ENCODE assay signal across 8 cellular contexts in genomic region chr9:32251539-32251938, GRCh38.
A peak's percentile ranks its signal among the peaks of the same experiment; 100 is the strongest.
DNase-seq lines count a peak whose midpoint lies in the region; ATAC-seq, FAIRE-seq and TF ChIP-seq lines count a peak whose summit lies in the region.

No MANE protein-coding gene starts in this region.

- peak in 8 of 9 donors; percentile 16 to 74 (median 62) for TF ChIP-seq CTCF in heart right ventricle (IDR thresholded peaks at IDR 0.05)
- TF ChIP-seq CTCF in Loucy (conservative IDR thresholded peaks at IDR 0.05; ENCODE audit: low read length): peak; percentile 89
- peak; percentile 73 to 82 for TF ChIP-seq CTCF in mammary epithelial cell (conservative IDR thresholded peaks at IDR 0.05 in 1 of 2, IDR thresholded peaks at IDR 0.05 in 1 of 2; ENCODE audit: extremely low read depth in 1 of 2, insufficient read depth in 1 of 2, low read depth in 1 of 2, low read length in 2 of 2)
- TF ChIP-seq CTCF in HepG2 (CRISPR knock-in tag; IDR thresholded peaks at IDR 0.05): peak; percentile 86
- TF ChIP-seq CTCF in thyroid gland (IDR thresholded peaks at IDR 0.05): peak in 2 of 6 experiments; percentile 15 to 51

- H3F3A ChIP-seq in Loucy (ENCODE audit: low read depth): no peaks in the 10 kb centered on the region

- BruUV-seq in mammary epithelial cell (replicated peaks; lab: Mats Ljungman, UMichigan): no TSS peak
- no TSS peak for BruUV-seq in HepG2 (replicated peaks; lab: Mats Ljungman, UMichigan)

- H3K4me3 ChIP-seq in heart right ventricle (no peak overlapping the region), HAP-1 (no peak overlapping the region), Loucy (ENCODE audit: low read length, poor library complexity, severe bottlenecking) (no peak overlapping the region), mammary epithelial cell (replicated peaks in 1 of 3; ENCODE audit: insufficient read depth in 1 of 3, low read depth in 2 of 3, low read length in 3 of 3) (no peak overlapping the region), HepG2 (replicated peaks in 1 of 3; ENCODE audit: insufficient read depth in 1 of 3, low read depth in 2 of 3, low read length in 3 of 3) (no peak overlapping the region; a peak in 1 of 6 replicates), thyroid gland (replicated peaks in 1 of 3) (no peak overlapping the region)

- CTCF ChIA-PET in mammary epithelial cell (lab: Charles Lee; ENCODE audit: low non-redundant PET) (interaction anchor here (1.0 kb wide), 1 partner anchor 46 kb away, joined by 6 read pairs; no protein-coding TSS in a partner anchor), HepG2 (lab: Yijun Ruan, JAX; ENCODE audit: low intra/inter-chr PET ratio, low total read pairs) (interaction anchor here (1.6 to 2.4 kb wide), 3 partner anchors 412 to 452 kb away, joined by 4 to 8 read pairs (median 7); no protein-coding TSS in a partner anchor)

- in situ Hi-C loops in HAP-1 (cut with MboI; ENCODE audit: low sequenced_read_pairs) (no loop called here), mammary epithelial cell (cut with MboI; ENCODE audit: low sequenced_read_pairs in 2 of 2) (no loop called here), HepG2 (cut with HindIII; ENCODE audit: extremely low pct_ligation_motif_present, low pct_unique_long_range_greater_than_20kb) (no loop called here)

- no peak for TF ChIP-seq EP300 in HepG2 (IDR thresholded peaks at IDR 0.05; ENCODE audit: low read depth in 2 of 2, low read length in 2 of 2)
- no peak for TF ChIP-seq EP300 in HepG2 (CRISPR knock-in tag; IDR thresholded peaks at IDR 0.05; ENCODE audit: borderline replicate concordance)

- H3K9me3 ChIP-seq in heart right ventricle (peaks cover 0 to 4% (median 0%) of the 10 kb centered on the region in 11 donors), HAP-1 (no peaks in the 10 kb centered on the region), Loucy (ENCODE audit: insufficient read depth, low read depth, low read length) (no peaks in the 10 kb centered on the region), mammary epithelial cell (replicated peaks; ENCODE audit: insufficient read depth, low read length) (no peaks in the 10 kb centered on the region), HepG2 (ENCODE audit: low read length) (no peaks in the 10 kb centered on the region), thyroid gland (no peaks in the 10 kb centered on the region)

- H3K4me2 ChIP-seq in Loucy (ENCODE audit: low read depth, low read length, poor library complexity, severe bottlenecking) (no peak overlapping the region), mammary epithelial cell (ENCODE audit: insufficient read depth, low read depth, low read length) (no peak overlapping the region), HepG2 (ENCODE audit: low read depth, low read length) (peak overlapping the region; percentile 60)

- dilution Hi-C loops in mammary epithelial cell (cut with HindIII; ENCODE audit: low sequenced_read_pairs): loop anchor here (25.0 kb wide), 1 partner anchor 111 kb away; no protein-coding TSS in a partner anchor

- H3K4me1 ChIP-seq in heart right ventricle: no peaks in the 10 kb centered on the region
- H3K4me1 ChIP-seq in HAP-1: peaks cover 6% of the 10 kb centered on the region; the same call in 1 of the 2 replicates
- H3K4me1 ChIP-seq in Loucy (ENCODE audit: insufficient read depth, low read length, poor library complexity, severe bottlenecking): no peaks in the 10 kb centered on the region
- no peaks in the 10 kb centered on the region for H3K4me1 ChIP-seq in mammary epithelial cell (ENCODE audit: insufficient read depth, low read length)
- peaks cover 45% of the 10 kb centered on the region for H3K4me1 ChIP-seq in HepG2 (ENCODE audit: insufficient read depth, low read length)
- no peaks in the 10 kb centered on the region for H3K4me1 ChIP-seq in thyroid gland

- peak; percentile 95 for FAIRE-seq in HepG2 (lab: Jason Lieb, UNC)

- H4K20me1 ChIP-seq in Loucy (ENCODE audit: insufficient read depth, low read length, poor library complexity, severe bottlenecking): no peaks in the 10 kb centered on the region
- H4K20me1 ChIP-seq in mammary epithelial cell (ENCODE audit: insufficient read depth, low read length): no peaks in the 10 kb centered on the region
- no peaks in the 10 kb centered on the region for H4K20me1 ChIP-seq in HepG2 (ENCODE audit: insufficient read depth, low read length)

- TF ChIP-seq POLR2A in HepG2 (IDR thresholded peaks at IDR 0.05; ENCODE audit: insufficient read depth in 1 of 2, low read depth in 2 of 2, low read length in 2 of 2) (no peak), thyroid gland (IDR thresholded peaks at IDR 0.05) (no peak)

- H3K27me3 ChIP-seq in heart right ventricle (no peaks in the 10 kb centered on the region), HAP-1 (ENCODE audit: low read depth) (no peaks in the 10 kb centered on the region), Loucy (ENCODE audit: insufficient read depth, low read length, poor library complexity, severe bottlenecking) (no peaks in the 10 kb centered on the region), mammary epithelial cell (ENCODE audit: insufficient read depth, low read length) (no peaks in the 10 kb centered on the region), HepG2 (ENCODE audit: control insufficient read depth in 1 of 2, insufficient read depth in 2 of 2, low read length in 2 of 2) (no peaks in the 10 kb centered on the region), thyroid gland (no peaks in the 10 kb centered on the region)

- DNase-seq in heart right ventricle: peak in 1 of 2 donors; percentile 34
- DNase-seq in Right ventricle myocardium inferior (ENCODE audit: missing footprints): no peak
- DNase-seq in HAP-1 (ENCODE audit: low spot score in 2 of 2): peak; percentile 75 to 82
- DNase-seq in RPMI7951 (ENCODE audit: low read depth): peak; percentile 61
- peak; percentile 51 for DNase-seq in mammary epithelial cell
- peak; percentile 80 for DNase-seq in HepG2 (ENCODE audit: low spot score)
- peak; percentile 5 to 12 for DNase-seq in thyroid gland

- 2 to 4% methylated on average over 5 of the region's 5 CpGs for WGBS in heart right ventricle, 2 donors
- WGBS in mammary epithelial cell (ENCODE audit: low coverage, missing lambda C conversion rate): 0% methylated on average over 5 of the region's 5 CpGs
- 4% methylated on average over 5 of the region's 5 CpGs for WGBS in HepG2 (ENCODE audit: low lambda C conversion rate)
- WGBS in thyroid gland, 2 donors: 2 to 3% methylated on average over 5 of the region's 5 CpGs

- H3K9ac ChIP-seq in Loucy (ENCODE audit: low read depth, low read length, poor library complexity, severe bottlenecking): no peak overlapping the region
- H3K9ac ChIP-seq in mammary epithelial cell (ENCODE audit: insufficient read depth, low read length): no peak overlapping the region
- H3K9ac ChIP-seq in HepG2 (ENCODE audit: insufficient read depth, low read depth, low read length): no peak overlapping the region

- H3K36me3 ChIP-seq in heart right ventricle (no peaks in the 10 kb centered on the region), HAP-1 (replicated peaks) (no peaks in the 10 kb centered on the region), Loucy (ENCODE audit: insufficient read depth, low read length) (no peaks in the 10 kb centered on the region), mammary epithelial cell (ENCODE audit: insufficient read depth, low read length) (no peaks in the 10 kb centered on the region), HepG2 (replicated peaks in 1 of 2; ENCODE audit: control insufficient read depth in 1 of 2, insufficient read depth in 2 of 2, low read length in 2 of 2) (no peaks in the 10 kb centered on the region), thyroid gland (no peaks in the 10 kb centered on the region)

- H3K9me2 ChIP-seq in Loucy (replicated peaks; ENCODE audit: low read depth, low read length): no peaks in the 10 kb centered on the region

- peak; percentile 71 for TF ChIP-seq RAD21 in HepG2 (CRISPR knock-in tag; IDR thresholded peaks at IDR 0.05)

- H3K27ac ChIP-seq in heart right ventricle: no peak overlapping the region
- H3K27ac ChIP-seq in mammary epithelial cell (ENCODE audit: insufficient read depth, low read depth, low read length): no peak overlapping the region
- H3K27ac ChIP-seq in HepG2 (ENCODE audit: extremely low read length, insufficient read depth, low read length): no peak overlapping the region
- no peak overlapping the region for H3K27ac ChIP-seq in thyroid gland

- H2AFZ ChIP-seq in Loucy (ENCODE audit: low read length): 0 out of 2 replicates have a peak overlapping the region, but pooled peaks have one; percentile 11
- H2AFZ ChIP-seq in mammary epithelial cell (ENCODE audit: low read depth, low read length): no peak overlapping the region
- H2AFZ ChIP-seq in HepG2 (ENCODE audit: low read length): no peak overlapping the region

- ATAC-seq in heart right ventricle (peak in 3 of 8 donors; percentile 43 to 56 (median 52)), Right ventricle myocardium inferior (no peak), HepG2 (peak; percentile 90)

- intact Hi-C loops in heart right ventricle (cut with DNase I) (loop anchor here in 2 of 10 donors (5.0 to 10.0 kb wide), 2 partner anchors 1127 to 1129 kb away; no protein-coding TSS in a partner anchor), Right ventricle myocardium inferior (cut with DNase I) (no loop called here), mammary epithelial cell (cut with micrococcal nuclease) (loop anchor here (1.0 to 10.0 kb wide), 4 partner anchors 101 to 1127 kb away; no protein-coding TSS in a partner anchor), HepG2 (cut with micrococcal nuclease; ENCODE audit: unreplicated experiment) (loop anchor here (1.0 to 10.0 kb wide), 5 partner anchors 53 to 444 kb away; no protein-coding TSS in a partner anchor), thyroid gland (cut with DNase I) (no loop called here)

- POLR2A ChIA-PET in HepG2 (lab: Yijun Ruan, JAX): no interaction called here

- H3K79me2 ChIP-seq in Loucy (ENCODE audit: insufficient read depth, low read length) (no peaks in the 10 kb centered on the region), mammary epithelial cell (ENCODE audit: insufficient read depth, low read length) (no peaks in the 10 kb centered on the region), HepG2 (ENCODE audit: insufficient read depth, low read length) (no peaks in the 10 kb centered on the region)

TF ChIP-seq in HepG2, 621 proteins besides CTCF, POLR2A, EP300 and RAD21 (continues in another document):
- TF ChIP-seq REPIN1 (CRISPR knock-in tag; IDR thresholded peaks at IDR 0.05; ENCODE audit: borderline replicate concordance, low read depth) (peak; percentile 99), ONECUT2 (CRISPR knock-in tag; IDR thresholded peaks at IDR 0.05) (no peak), STAG1 (CRISPR knock-in tag; IDR thresholded peaks at IDR 0.05) (peak; percentile 89), ISL2 (CRISPR knock-in tag; IDR thresholded peaks at IDR 0.05) (0 out of 2 replicates have a peak, but pooled peaks have one; percentile 14)

Comparison
In these comparisons a context has a peak if more than half of its experiments do, and no peak if none do; other contexts are left out.
1. intact Hi-C loops: an anchor here in mammary epithelial cell (1.0 to 10.0 kb wide) and HepG2 (1.0 to 10.0 kb wide); none called in Right ventricle myocardium inferior and thyroid gland.